In the genomic region with DNA sequence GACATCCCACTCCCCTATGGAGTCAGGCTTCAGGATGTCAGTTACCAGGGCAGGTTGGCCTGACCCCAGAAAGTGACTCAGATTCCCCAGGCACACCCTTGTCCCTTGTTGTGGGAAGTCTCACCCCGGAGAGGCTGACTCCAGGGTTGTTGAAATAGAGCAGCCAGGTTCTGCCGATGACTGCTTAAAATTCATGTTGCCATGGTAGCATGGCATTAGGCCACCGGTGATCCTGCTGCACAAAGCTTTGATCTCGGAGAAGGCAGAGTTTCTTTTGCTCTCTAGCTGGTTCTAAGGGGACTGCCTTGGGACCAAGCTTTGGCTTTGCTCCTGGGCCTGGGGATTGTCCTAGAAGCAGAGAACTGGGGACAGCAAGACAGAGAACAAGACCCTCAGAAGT, we compare ENCODE assay signal across 8 cellular contexts.
DNase-seq lines count a peak whose midpoint lies in the region; ATAC-seq and TF ChIP-seq lines count a peak whose summit lies in the region.

No MANE protein-coding gene starts in this region.

- intact Hi-C loops in activated CD4-positive, alpha-beta memory T cell treated with anti-CD3 and anti-CD28 coated beads for 36 hours (cut with micrococcal nuclease): no loop called here

- TF ChIP-seq CTCF in RWPE1 (conservative IDR thresholded peaks at IDR 0.05; ENCODE audit: low read depth): no peak
- no peak for TF ChIP-seq CTCF in foreskin fibroblast (IDR thresholded peaks at IDR 0.05; ENCODE audit: low read depth, low read length)
- no peak for TF ChIP-seq CTCF in WERI-Rb-1 (IDR thresholded peaks at IDR 0.05; ENCODE audit: low read depth, low read length)

- H3K9me3 ChIP-seq in WERI-Rb-1 (ENCODE audit: severe bottlenecking): no peaks in the 10 kb centered on the region

- H3K4me3 Mint-ChIP-seq in activated CD4-positive, alpha-beta memory T cell treated with anti-CD3 and anti-CD28 coated beads for 36 hours: no peak overlapping the region
- no peak overlapping the region for H3K4me3 Mint-ChIP-seq in activated CD4-positive, alpha-beta memory T cell treated with anti-CD3 and anti-CD28 coated beads, Interleukin-2, amount 10 ng/mL, durations not matched to agents 7 days and 5 days
- no peak overlapping the region for H3K4me3 Mint-ChIP-seq in activated naive CD4-positive, alpha-beta T cell treated with anti-CD3 and anti-CD28 coated beads, Interleukin-2, amount 10 ng/mL, durations not matched to agents 7 days and 5 days

- H3K27me3 Mint-ChIP-seq in activated CD4-positive, alpha-beta memory T cell treated with anti-CD3 and anti-CD28 coated beads for 36 hours: peaks cover 2% of the 10 kb centered on the region
- H3K27me3 Mint-ChIP-seq in activated CD4-positive, alpha-beta memory T cell treated with anti-CD3 and anti-CD28 coated beads, Interleukin-2, amount 10 ng/mL, durations not matched to agents 7 days and 5 days: peaks cover 31% of the 10 kb centered on the region
- peaks cover 41% of the 10 kb centered on the region for H3K27me3 Mint-ChIP-seq in activated naive CD4-positive, alpha-beta T cell treated with anti-CD3 and anti-CD28 coated beads, Interleukin-2, amount 10 ng/mL, durations not matched to agents 7 days and 5 days

- CTCF ChIA-PET in activated CD4-positive, alpha-beta memory T cell treated with anti-CD3 and anti-CD28 coated beads for 36 hours (lab: Charles Lee): interaction anchor here (1.7 kb wide), 1 partner anchor 12 kb away, joined by 5 read pairs; no protein-coding TSS in a partner anchor
- CTCF ChIA-PET in activated CD4-positive, alpha-beta memory T cell treated with anti-CD3 and anti-CD28 coated beads, Interleukin-2, amount 10 ng/mL, durations not matched to agents 7 days and 5 days (lab: Charles Lee): no interaction called here
- CTCF ChIA-PET in RWPE1 (lab: Yijun Ruan, JAX): interaction anchor here (0.6 kb wide), 1 partner anchor 10 kb away, joined by 5 read pairs; no protein-coding TSS in a partner anchor
- CTCF ChIA-PET in activated naive CD4-positive, alpha-beta T cell treated with anti-CD3 and anti-CD28 coated beads, Interleukin-2, amount 10 ng/mL, durations not matched to agents 7 days and 5 days (lab: Charles Lee): no interaction called here

- H3K36me3 Mint-ChIP-seq in activated CD4-positive, alpha-beta memory T cell treated with anti-CD3 and anti-CD28 coated beads for 36 hours: no peaks in the 10 kb centered on the region
- H3K36me3 Mint-ChIP-seq in activated CD4-positive, alpha-beta memory T cell treated with anti-CD3 and anti-CD28 coated beads, Interleukin-2, amount 10 ng/mL, durations not matched to agents 7 days and 5 days (ENCODE audit: low read depth): no peaks in the 10 kb centered on the region
- no peaks in the 10 kb centered on the region for H3K36me3 Mint-ChIP-seq in activated naive CD4-positive, alpha-beta T cell treated with anti-CD3 and anti-CD28 coated beads, Interleukin-2, amount 10 ng/mL, durations not matched to agents 7 days and 5 days

- no peak overlapping the region for H3K4me3 ChIP-seq in foreskin fibroblast (ENCODE audit: low read depth in 1 of 2, low read length in 2 of 2)
- H3K4me3 ChIP-seq in WERI-Rb-1 (ENCODE audit: low read depth, low read length): no peak overlapping the region

- POLR2A ChIA-PET in activated CD4-positive, alpha-beta memory T cell treated with anti-CD3 and anti-CD28 coated beads for 36 hours (lab: Charles Lee): no interaction called here
- POLR2A ChIA-PET in activated CD4-positive, alpha-beta memory T cell treated with anti-CD3 and anti-CD28 coated beads, Interleukin-2, amount 10 ng/mL, durations not matched to agents 7 days and 5 days (lab: Charles Lee): no interaction called here
- POLR2A ChIA-PET in RWPE1 (lab: Yijun Ruan, JAX; ENCODE audit: low non-redundant PET): no interaction called here

- H3K36me3 ChIP-seq in WERI-Rb-1: no peaks in the 10 kb centered on the region

- peaks cover 5% of the 10 kb centered on the region for H3K27me3 ChIP-seq in WERI-Rb-1 (ENCODE audit: insufficient read depth, low read depth, severe bottlenecking)

- no peak for ATAC-seq in GM21367 (IDR thresholded peaks at IDR 0.05; ENCODE audit: unreplicated experiment)

- DNase-seq in activated CD4-positive, alpha-beta memory T cell treated with anti-CD3 and anti-CD28 coated beads for 36 hours: peak; percentile 32
- DNase-seq in activated CD4-positive, alpha-beta memory T cell treated with anti-CD3 and anti-CD28 coated beads, Interleukin-2, amount 10 ng/mL, durations not matched to agents 7 days and 5 days: no peak
- peak; percentile 32 for DNase-seq in RWPE1 (ENCODE audit: low spot score)
- DNase-seq in foreskin fibroblast: peak; percentile 34 to 62
- peak; percentile 25 for DNase-seq in superior temporal gyrus (ENCODE audit: extremely low spot score)
- DNase-seq in WERI-Rb-1: no peak
- DNase-seq in activated naive CD4-positive, alpha-beta T cell treated with anti-CD3 and anti-CD28 coated beads, Interleukin-2, amount 10 ng/mL, durations not matched to agents 7 days and 5 days: no peak

- H3K4me1 Mint-ChIP-seq in activated CD4-positive, alpha-beta memory T cell treated with anti-CD3 and anti-CD28 coated beads for 36 hours (ENCODE audit: low read depth): peaks cover 8% of the 10 kb centered on the region
- peaks cover 5% of the 10 kb centered on the region for H3K4me1 Mint-ChIP-seq in activated CD4-positive, alpha-beta memory T cell treated with anti-CD3 and anti-CD28 coated beads, Interleukin-2, amount 10 ng/mL, durations not matched to agents 7 days and 5 days
- H3K4me1 Mint-ChIP-seq in activated naive CD4-positive, alpha-beta T cell treated with anti-CD3 and anti-CD28 coated beads, Interleukin-2, amount 10 ng/mL, durations not matched to agents 7 days and 5 days: peaks cover 7% of the 10 kb centered on the region

- H3K9me3 Mint-ChIP-seq in activated CD4-positive, alpha-beta memory T cell treated with anti-CD3 and anti-CD28 coated beads for 36 hours: no peaks in the 10 kb centered on the region
- no peaks in the 10 kb centered on the region for H3K9me3 Mint-ChIP-seq in activated CD4-positive, alpha-beta memory T cell treated with anti-CD3 and anti-CD28 coated beads, Interleukin-2, amount 10 ng/mL, durations not matched to agents 7 days and 5 days
- no peaks in the 10 kb centered on the region for H3K9me3 Mint-ChIP-seq in activated naive CD4-positive, alpha-beta T cell treated with anti-CD3 and anti-CD28 coated beads, Interleukin-2, amount 10 ng/mL, durations not matched to agents 7 days and 5 days

- H3K27ac ChIP-seq in RWPE1 (no peak overlapping the region), WERI-Rb-1 (no peak overlapping the region)

- H3K27ac Mint-ChIP-seq in activated CD4-positive, alpha-beta memory T cell treated with anti-CD3 and anti-CD28 coated beads for 36 hours: no peak overlapping the region
- H3K27ac Mint-ChIP-seq in activated CD4-positive, alpha-beta memory T cell treated with anti-CD3 and anti-CD28 coated beads, Interleukin-2, amount 10 ng/mL, durations not matched to agents 7 days and 5 days: no peak overlapping the region
- no peak overlapping the region for H3K27ac Mint-ChIP-seq in activated naive CD4-positive, alpha-beta T cell treated with anti-CD3 and anti-CD28 coated beads, Interleukin-2, amount 10 ng/mL, durations not matched to agents 7 days and 5 days

Comparison
In these comparisons a context has a peak if more than half of its experiments do, and no peak if none do; other contexts are left out.
1. DNase-seq: peak in activated CD4-positive, alpha-beta memory T cell treated with anti-CD3 and anti-CD28 coated beads for 36 hours (single experiment), RWPE1 (single experiment), foreskin fibroblast (2 of 2) and superior temporal gyrus (single experiment); none in activated CD4-positive, alpha-beta memory T cell treated with anti-CD3 and anti-CD28 coated beads, Interleukin-2, amount 10 ng/mL, durations not matched to agents 7 days and 5 days (single experiment), WERI-Rb-1 (single experiment) and activated naive CD4-positive, alpha-beta T cell treated with anti-CD3 and anti-CD28 coated beads, Interleukin-2, amount 10 ng/mL, durations not matched to agents 7 days and 5 days (single experiment).
2. CTCF ChIA-PET loops: an anchor here in activated CD4-positive, alpha-beta memory T cell treated with anti-CD3 and anti-CD28 coated beads for 36 hours (1.7 kb wide) and RWPE1 (0.6 kb wide); none called in activated CD4-positive, alpha-beta memory T cell treated with anti-CD3 and anti-CD28 coated beads, Interleukin-2, amount 10 ng/mL, durations not matched to agents 7 days and 5 days and activated naive CD4-positive, alpha-beta T cell treated with anti-CD3 and anti-CD28 coated beads, Interleukin-2, amount 10 ng/mL, durations not matched to agents 7 days and 5 days.